1 cellular context compared by ENCODE assay signal in genomic region chr17:59827721-59828477, GRCh38.
TF ChIP-seq lines count a peak whose summit lies in the region.

No MANE protein-coding gene starts in this region.

TF ChIP-seq in SK-N-SH, 30 proteins besides CTCF, POLR2A, EP300 and RAD21 (continued from another document):
- peak; percentile 69 for TF ChIP-seq TAF1 (IDR thresholded peaks at IDR 0.05; ENCODE audit: borderline replicate concordance, low read depth, low read length)
- TF ChIP-seq ELF1 (IDR thresholded peaks at IDR 0.05) = no peak
- TF ChIP-seq NRF1 (IDR thresholded peaks at IDR 0.05; ENCODE audit: low read depth, low read length) = no peak
- TF ChIP-seq NFIC (IDR thresholded peaks at IDR 0.05; ENCODE audit: borderline replicate concordance) = peak; percentile 54; the same call in 1 of the 2 replicates
- no peak; the same call in 1 of the 2 replicates for TF ChIP-seq RXRA (IDR thresholded peaks at IDR 0.05; ENCODE audit: borderline replicate concordance, low read depth)
- TF ChIP-seq PBX3 (IDR thresholded peaks at IDR 0.05) = peak; percentile 91
